In the genomic region with DNA sequence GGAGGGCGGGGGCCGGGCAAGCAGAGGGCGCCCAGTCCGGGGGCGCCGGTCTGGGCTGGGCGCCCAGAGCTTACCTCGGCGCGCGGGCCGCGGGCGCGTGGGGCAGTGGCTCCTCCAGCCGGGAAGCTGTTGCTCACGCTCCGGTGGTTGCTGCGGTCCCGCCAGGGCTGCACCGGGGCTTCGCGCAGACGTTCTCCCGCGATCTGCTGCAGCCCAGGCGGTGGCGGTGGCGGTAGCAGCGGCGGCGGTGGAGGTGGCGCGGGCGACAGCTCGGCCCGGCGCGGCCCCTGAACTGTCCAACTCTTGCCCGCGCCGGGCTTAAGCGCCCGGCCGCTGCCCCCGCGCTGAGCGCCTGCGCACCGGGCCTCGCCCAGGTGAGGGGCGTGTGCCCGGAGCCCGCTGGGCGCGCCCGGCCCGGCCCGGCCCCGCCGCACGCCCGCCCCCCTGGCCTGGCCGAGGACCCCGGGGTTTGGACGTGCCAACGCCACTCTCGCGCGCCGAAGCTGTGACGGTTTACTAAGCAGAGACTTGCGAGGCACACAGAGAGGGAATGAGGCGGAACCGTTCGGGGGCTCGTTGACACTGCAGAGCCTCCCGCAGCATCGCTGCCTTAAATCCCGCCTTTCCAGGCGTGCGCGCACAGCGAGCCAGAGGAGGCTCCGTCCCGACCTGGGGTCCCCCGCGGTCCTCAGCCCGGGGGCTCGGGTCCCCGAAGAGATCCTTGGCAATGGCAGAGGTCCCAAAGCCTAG, we compare ENCODE assay signal across 8 cellular contexts. TPM values are rescaled to one million over a fixed set of nuclear protein-coding genes. Genes with fewer than 3 reads are reported as not detected.
DNase-seq lines count a peak whose midpoint lies in the region; FAIRE-seq and TF ChIP-seq lines count a peak whose summit lies in the region.

A gene (minus strand): TSS at position 586 of the 750 bp plus-strand sequence.

- CTCF ChIA-PET in HEK293T (lab: Yijun Ruan, JAX) = no interaction called here

- no peaks in the 10 kb centered on the region for H3K9me3 Mint-ChIP-seq in dendritic cell treated with granulocyte-macrophage colony-stimulating factor and Interleukin-4, amounts not matched to agents 40 ng/mL and 50 ng/mL, for 4 days

- peaks cover 5% of the 10 kb centered on the region for H3K4me1 Mint-ChIP-seq in dendritic cell treated with granulocyte-macrophage colony-stimulating factor and Interleukin-4, amounts not matched to agents 40 ng/mL and 50 ng/mL, for 4 days (ENCODE audit: low read depth)

- FAIRE-seq in GM12892 (lab: Jason Lieb, UNC) = no peak

- peaks cover 28% of the 10 kb centered on the region for H3K4me1 ChIP-seq in OCI-LY1 (ENCODE audit: insufficient read depth, low read length, severe bottlenecking)
- H3K4me1 ChIP-seq in urinary bladder (ENCODE audit: insufficient read depth) = no peaks in the 10 kb centered on the region

- H3F3A ChIP-seq in OCI-LY1 (ENCODE audit: insufficient read depth, low read length) = no peaks in the 10 kb centered on the region

- no peaks in the 10 kb centered on the region for H3K36me3 Mint-ChIP-seq in dendritic cell treated with granulocyte-macrophage colony-stimulating factor and Interleukin-4, amounts not matched to agents 40 ng/mL and 50 ng/mL, for 4 days (ENCODE audit: low read depth)

- no peaks in the 10 kb centered on the region for H3K27me3 ChIP-seq in OCI-LY1 (ENCODE audit: insufficient read depth, low read length)

- H3K9ac ChIP-seq in OCI-LY1 (ENCODE audit: low read length) = peak within 1 kb of the TSS; percentile 61

- H3K27ac Mint-ChIP-seq in dendritic cell treated with granulocyte-macrophage colony-stimulating factor and Interleukin-4, amounts not matched to agents 40 ng/mL and 50 ng/mL, for 4 days = no peak within 1 kb of the TSS

- intact Hi-C loops in dendritic cell treated with granulocyte-macrophage colony-stimulating factor and Interleukin-4, amounts not matched to agents 40 ng/mL and 50 ng/mL, for 4 days (cut with micrococcal nuclease) = no loop called here

- H4K20me1 ChIP-seq in OCI-LY1 (ENCODE audit: insufficient read depth, low read length) = no peaks in the 10 kb centered on the region

- H3K4me2 ChIP-seq in OCI-LY1 (ENCODE audit: low read length) = peak within 1 kb of the TSS; percentile 54

- H3K79me2 ChIP-seq in OCI-LY1 (ENCODE audit: insufficient read depth, low read length) = no peaks in the 10 kb centered on the region

- H3K36me3 ChIP-seq in OCI-LY1 (ENCODE audit: insufficient read depth, low read length) = no peaks in the 10 kb centered on the region
- H3K36me3 ChIP-seq in urinary bladder (ENCODE audit: insufficient read depth) = no peaks in the 10 kb centered on the region

- H3K27ac ChIP-seq in OCI-LY1 (ENCODE audit: low read depth, low read length, poor library complexity, severe bottlenecking) (peak within 1 kb of the TSS; percentile 41), urinary bladder (ENCODE audit: low read depth) (no peak within 1 kb of the TSS)

- H2AFZ ChIP-seq in OCI-LY1 (ENCODE audit: low read length) = no peak within 1 kb of the TSS

- WGBS in urinary bladder = under 1% methylated on average over 91 of the region's 91 CpGs

- no peaks in the 10 kb centered on the region for H3K9me2 ChIP-seq in OCI-LY1 (ENCODE audit: low read depth, low read length)

- TF ChIP-seq CTCF in OCI-LY1 (IDR thresholded peaks at IDR 0.05; ENCODE audit: low read length) = no peak

- POLR2A ChIA-PET in HEK293T (lab: Yijun Ruan, JAX) = no interaction called here

- DNase-seq in GM12892 (ENCODE audit: insufficient read length) (peak; percentile 6), HEK293T (ENCODE audit: extremely low spot score) (peak; percentile 43), lung microvascular endothelial cell (ENCODE audit: low read depth in 2 of 2) (peak; percentile 4 to 7), A172 (ENCODE audit: low spot score) (no peak), activated gamma-delta T cell (lab: John Stamatoyannopoulos, UW) (no peak)

- no peaks in the 10 kb centered on the region for H3K9me3 ChIP-seq in OCI-LY1 (ENCODE audit: low read length)

- peak within 1 kb of the TSS; percentile 9 for H3K4me3 Mint-ChIP-seq in dendritic cell treated with granulocyte-macrophage colony-stimulating factor and Interleukin-4, amounts not matched to agents 40 ng/mL and 50 ng/mL, for 4 days

- no peak for TF ChIP-seq POLR2A in GM12892 (IDR thresholded peaks at IDR 0.05; ENCODE audit: low read depth, low read length)

- H3K27me3 Mint-ChIP-seq in dendritic cell treated with granulocyte-macrophage colony-stimulating factor and Interleukin-4, amounts not matched to agents 40 ng/mL and 50 ng/mL, for 4 days = peaks cover 53% of the 10 kb centered on the region

- H3K4me3 ChIP-seq in OCI-LY1 (ENCODE audit: low read depth, low read length, poor library complexity, severe bottlenecking) (peak within 1 kb of the TSS; percentile 57), urinary bladder (ENCODE audit: low read depth, low read length) (peak within 1 kb of the TSS; percentile 57)

TF ChIP-seq in HEK293T, 16 proteins besides CTCF, POLR2A, EP300 and RAD21:
- TF ChIP-seq TARDBP (IDR thresholded peaks at IDR 0.05) (no peak), L3MBTL2 (conservative IDR thresholded peaks at IDR 0.05) (peak; percentile 86)

RNA-seq across cellular contexts. Expression of the gene that starts here (rescaled TPM):
- not detected for polyA plus RNA-seq in GM12892 (2012; ENCODE audit: missing spikeins)
- total RNA-seq in lung microvascular endothelial cell (not detected in 2 replicates), urinary bladder (2.5 TPM)
- 0.47 TPM for polyA plus RNA-seq in urinary bladder
- 0.22 TPM in 1 of 2 replicates, not detected in the other for total RNA-seq in A172 (2014; rRNA removed; shearing (Covaris generic))

Comparison
In these comparisons a context has a peak if more than half of its experiments do, and no peak if none do; other contexts are left out.
1. Peak in DNase-seq in lung microvascular endothelial cell; RNA of the gene not detected or under 1 TPM.
2. DNase-seq: peak in GM12892 (single experiment) and HEK293T (single experiment); none in A172 (single experiment) and activated gamma-delta T cell (single experiment).